ENCODE assay signal across 8 cellular contexts in the genomic region with DNA sequence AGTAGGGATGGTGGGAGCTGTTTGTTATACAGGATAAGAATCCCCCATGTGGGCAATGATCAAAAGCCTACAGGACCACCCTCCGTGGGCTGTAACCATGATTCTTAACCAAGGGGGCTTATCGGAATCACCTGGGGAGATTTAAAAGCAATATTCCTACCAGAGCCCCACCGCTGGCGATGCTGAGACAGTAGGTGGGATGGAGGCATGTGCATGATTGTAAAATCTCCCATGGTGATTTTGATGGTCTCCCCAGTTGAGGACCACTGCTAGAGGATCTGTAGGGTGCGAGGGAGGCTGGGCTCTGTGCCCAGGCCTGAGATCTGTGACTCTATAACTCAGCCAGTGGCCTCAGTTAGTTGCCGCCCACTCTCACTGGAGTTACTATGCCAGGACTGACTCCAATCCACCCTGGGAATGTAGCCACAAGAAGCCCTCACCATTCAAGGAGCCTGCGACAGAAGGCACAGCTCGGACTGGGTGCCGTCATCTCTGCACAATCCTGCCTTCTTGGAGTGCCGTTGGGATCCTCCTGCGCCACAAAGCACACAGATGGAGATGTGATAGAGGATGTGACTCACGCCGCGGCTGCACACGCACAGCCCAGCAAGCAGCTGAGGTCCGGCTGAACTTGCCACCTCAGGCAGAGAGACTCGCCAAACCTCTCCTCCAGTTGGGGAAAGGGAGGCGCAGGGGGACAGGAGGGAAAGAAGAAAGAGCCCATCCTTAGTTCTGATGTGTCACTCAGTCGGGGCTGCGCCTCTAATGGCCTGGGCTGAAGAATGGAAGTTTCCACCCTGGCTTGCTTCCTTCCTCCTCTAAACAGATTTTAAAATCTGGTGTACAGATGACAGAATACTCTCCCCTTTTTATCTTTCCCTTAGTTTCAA.
DNase-seq lines count a peak whose midpoint lies in the region; ATAC-seq and TF ChIP-seq lines count a peak whose summit lies in the region.

No MANE protein-coding gene starts in this region.

- no peak for TF ChIP-seq CTCF in NB4 (IDR thresholded peaks at IDR 0.05; ENCODE audit: low read depth, low read length)
- TF ChIP-seq CTCF in coronary artery (IDR thresholded peaks at IDR 0.05): no peak

- H3K4me3 ChIP-seq in NB4 (ENCODE audit: low read depth, low read length): no peak overlapping the region
- H3K4me3 ChIP-seq in coronary artery: peak overlapping the region; percentile 31

- ATAC-seq in HG03135 (IDR thresholded peaks at IDR 0.05; ENCODE audit: unreplicated experiment) (no peak), HG03095 (IDR thresholded peaks at IDR 0.05; ENCODE audit: unreplicated experiment) (no peak), HG02938 (IDR thresholded peaks at IDR 0.05; ENCODE audit: unreplicated experiment) (no peak)

- peak overlapping the region; percentile 73 to 89 for H3K27ac ChIP-seq in coronary artery

- DNase-seq in AG08395 (ENCODE audit: low spot score) (peak; percentile 94), NB4 (ENCODE audit: low read depth) (peak; percentile 88), coronary artery (ENCODE audit: low spot score) (peak; percentile 91), midbrain (lab: John Stamatoyannopoulos, UW) (peak; percentile 59)
- no peak for DNase-seq in activated CD8-positive, alpha-beta memory T cell treated with anti-CD3 and anti-CD28 coated beads, Interleukin-2, amount 50 U/mL, for 4 hours

- TF ChIP-seq POLR2A in NB4 (IDR thresholded peaks at IDR 0.05; ENCODE audit: extremely low read depth, insufficient read length): no peak
